Comparison of ENCODE assay signal across 21 cellular contexts in genomic region chr3:106750092-106750491, GRCh38.
"Had no signal": no experiment of that assay in that cellular context is flagged by ENCODE, and none has a peak within 500 bp of the region (broad histone marks: within the 10 kb centered on the region; RNA-seq: fewer than 3 reads in every experiment).

No MANE protein-coding gene starts in this region.

- H3K27me3 ChIP-seq: esophagus muscularis mucosa, gastrocnemius medialis, heart right ventricle, sigmoid colon, testis, tibial nerve, upper lobe of right lung had no signal

- H3K36me3 ChIP-seq: esophagus muscularis mucosa, gastrocnemius medialis, heart right ventricle, sigmoid colon, tibial nerve, upper lobe of right lung had no signal

- H3K4me3 ChIP-seq: esophagus muscularis mucosa, gastrocnemius medialis, heart right ventricle, mucosa of descending colon, sigmoid colon, skin epidermis, testis, tibial nerve, upper lobe of right lung had no signal

- H3K27ac ChIP-seq: epithelial cell of prostate, esophagus muscularis mucosa, gastrocnemius medialis, heart right ventricle, sigmoid colon, skin epidermis, testis, tibial nerve, upper lobe of right lung had no signal

- ATAC-seq: gastrocnemius medialis; heart right ventricle; left lobe of liver; mucosa of descending colon; naive thymus-derived CD8-positive, alpha-beta T cell; stimulated activated naive B cell treated with anti-CD40 and anti-IgM and Interleukin-4, amounts not matched to agents 10 μg/mL and 1 μg/mL and 100 μg/mL, for 72 hours; stimulated activated naive CD8-positive, alpha-beta T cell treated with anti-CD3 and anti-CD28 coated beads, Interleukin-15, amount 100 ng/mL, for 72 hours; upper lobe of right lung had no signal

- H3K4me1 ChIP-seq: esophagus muscularis mucosa, gastrocnemius medialis, heart right ventricle, sigmoid colon, testis, tibial nerve, upper lobe of right lung had no signal

- DNase-seq: effector memory CD4-positive, alpha-beta T cell; gastrocnemius medialis; heart right ventricle; hypothalamus; islet precursor cell; mammary epithelial cell; mucosa of descending colon; naive thymus-derived CD8-positive, alpha-beta T cell; posterior cingulate gyrus; sigmoid colon; stimulated activated CD4-positive, alpha-beta T cell treated with anti-CD3 and anti-CD28 coated beads, Interleukin-2, amount 100 ng/mL, for 24 hours; stimulated activated CD4-positive, alpha-beta T cell treated with anti-CD3 and anti-CD28 coated beads, Interleukin-4, amount 100 ng/mL, for 4 hours; stimulated activated naive B cell treated with anti-CD40 and anti-IgM and Interleukin-4, amounts not matched to agents 10 μg/mL and 1 μg/mL and 100 μg/mL, for 72 hours; stimulated activated naive CD8-positive, alpha-beta T cell treated with anti-CD3 and anti-CD28 coated beads, Interleukin-15, amount 100 ng/mL, for 72 hours; testis; upper lobe of right lung had no signal
